27 cellular contexts compared by ENCODE assay signal in genomic region chrX:137969191-137969590, GRCh38.
"Had no signal": no experiment of that assay in that cellular context is flagged by ENCODE, and none has a peak within 500 bp of the region (broad histone marks: within the 10 kb centered on the region; RNA-seq: fewer than 3 reads in every experiment).

No MANE protein-coding gene starts in this region.

- ATAC-seq: effector memory CD8-positive, alpha-beta T cell; esophagus mucosa; foreskin keratinocyte; gastrocnemius medialis; gastroesophageal sphincter; heart left ventricle; heart right ventricle had no signal

- H3K27ac ChIP-seq: colonic mucosa, coronary artery, dorsolateral prefrontal cortex, epithelial cell of prostate, esophagus muscularis mucosa, esophagus squamous epithelium, foreskin keratinocyte, gastrocnemius medialis, gastroesophageal sphincter, heart left ventricle, heart right ventricle had no signal

- H3K4me3 ChIP-seq: colonic mucosa, coronary artery, dorsolateral prefrontal cortex, esophagus muscularis mucosa, esophagus squamous epithelium, gastrocnemius medialis, gastroesophageal sphincter, heart left ventricle, heart right ventricle had no signal

- DNase-seq: colonic mucosa; cortex of kidney; dermis blood vessel endothelial cell; dorsolateral prefrontal cortex; effector CD4-positive, alpha-beta T cell; effector CD8-positive, alpha-beta T cell; effector memory CD4-positive, alpha-beta T cell; effector memory CD8-positive, alpha-beta T cell; endodermal cell; erythroblast; esophagus squamous epithelium; foreskin fibroblast; foreskin keratinocyte; foreskin melanocyte; gastrocnemius medialis; glutamatergic neuron; head of caudate nucleus; heart left ventricle; heart right ventricle had no signal

- H3K27me3 ChIP-seq: colonic mucosa, esophagus squamous epithelium, foreskin keratinocyte, gastrocnemius medialis, gastroesophageal sphincter, heart left ventricle, heart right ventricle had no signal

- H3K9me3 ChIP-seq: colonic mucosa, esophagus squamous epithelium, gastrocnemius medialis, gastroesophageal sphincter, heart left ventricle, heart right ventricle had no signal

- FAIRE-seq: colon, endometrium, frontal cortex had no signal

- H3K4me1 ChIP-seq: colonic mucosa, esophagus muscularis mucosa, esophagus squamous epithelium, foreskin keratinocyte, gastrocnemius medialis, gastroesophageal sphincter, heart left ventricle, heart right ventricle had no signal

- H3K36me3 ChIP-seq: colonic mucosa, esophagus muscularis mucosa, esophagus squamous epithelium, gastrocnemius medialis, gastroesophageal sphincter, heart left ventricle, heart right ventricle had no signal
